In genomic region chr4:127698789-127699200, GRCh38 we compare ENCODE assay signal across 9 cellular contexts. TPM values are rescaled to one million over a fixed set of nuclear protein-coding genes. Genes with fewer than 3 reads are reported as not detected.
DNase-seq lines count a peak whose midpoint lies in the region; ATAC-seq and TF ChIP-seq lines count a peak whose summit lies in the region.
"Had no signal": no experiment of that assay in that cellular context is flagged by ENCODE, and none has a peak within 500 bp of the region (broad histone marks: within the 10 kb centered on the region; RNA-seq: fewer than 3 reads in every experiment).

No MANE protein-coding gene starts in this region.

- ATAC-seq in GM21576 (IDR thresholded peaks at IDR 0.05; ENCODE audit: unreplicated experiment): peak; percentile 100

- no peak for TF ChIP-seq EP300 in esophagus muscularis mucosa (IDR thresholded peaks at IDR 0.05)

- TF ChIP-seq CTCF in epithelial cell of esophagus (IDR thresholded peaks at IDR 0.05; ENCODE audit: insufficient read depth, low read depth, low read length, missing control alignments): no peak
- no peak for TF ChIP-seq CTCF in esophagus muscularis mucosa (IDR thresholded peaks at IDR 0.05)

- TF ChIP-seq POLR2A in esophagus muscularis mucosa (IDR thresholded peaks at IDR 0.05; ENCODE audit: low read depth): no peak

- no peaks in the 10 kb centered on the region for H3K4me1 ChIP-seq in esophagus muscularis mucosa

- DNase-seq in GM03348 (ENCODE audit: low spot score) (peak; percentile 36), HT1080 (ENCODE audit: low read depth) (peak; percentile 93), epithelial cell of esophagus (ENCODE audit: low read depth) (peak; percentile 91), NCI-H2196 treated with DMSO at 0.1 percent for 48 hours (lab: John Stamatoyannopoulos, UW; ENCODE audit: unreplicated experiment) (no peak), SK-N-DZ (ENCODE audit: low spot score) (no peak), NCI-H526 treated with DMSO at 0.1 percent for 48 hours (lab: John Stamatoyannopoulos, UW) (no peak), esophagus muscularis mucosa (ENCODE audit: extremely low spot score) (no peak)

- H3K4me3 ChIP-seq in epithelial cell of esophagus (ENCODE audit: low read length) (no peak overlapping the region), esophagus muscularis mucosa (no peak overlapping the region)

- 81% methylated on average over 4 of the region's 4 CpGs for WGBS in esophagus muscularis mucosa

- H3K27ac ChIP-seq in esophagus muscularis mucosa (replicated peaks in 1 of 4): no peak overlapping the region

- peaks cover 0 to 12% (median 4%) of the 10 kb centered on the region in 4 donors for H3K9me3 ChIP-seq in esophagus muscularis mucosa

- no peaks in the 10 kb centered on the region for H3K27me3 ChIP-seq in esophagus muscularis mucosa

- intact Hi-C loops in esophagus muscularis mucosa (cut with DNase I): no loop called here

- peaks cover 0 to 17% (median 2%) of the 10 kb centered on the region in 4 donors for H3K36me3 ChIP-seq in esophagus muscularis mucosa

RNA-seq across cellular contexts. Expression of gene SLC25A31, which starts 31.4 kb away (rescaled TPM):
- not detected in 2 replicates for total RNA-seq in HT1080 (2014; rRNA removed; shearing (Covaris generic))
- polyA plus RNA-seq in HT1080 (2015; cell fraction: cytosol; rRNA removed): not detected in 2 replicates
- not detected in 2 replicates for polyA plus RNA-seq in HT1080 (2015; cell fraction: nucleus; rRNA removed)
- not detected in 2 replicates for polyA plus RNA-seq in SK-N-DZ (2014; cell fraction: cytosol; rRNA removed)
- polyA plus RNA-seq in SK-N-DZ (2014; cell fraction: nucleus; rRNA removed): not detected in 2 replicates
- total RNA-seq in esophagus muscularis mucosa: not detected
- total RNA-seq: activated naive CD4-positive, alpha-beta T cell treated with anti-CD3 and anti-CD28 coated beads, Interleukin-2, amount 50 U/mL, for 72 hours had no signal

Comparison
In these comparisons a context has a peak if more than half of its experiments do, and no peak if none do; other contexts are left out.
1. DNase-seq: peak in GM03348 (single experiment), HT1080 (single experiment) and epithelial cell of esophagus (single experiment); none in NCI-H2196 treated with DMSO at 0.1 percent for 48 hours (single experiment), SK-N-DZ (single experiment), NCI-H526 treated with DMSO at 0.1 percent for 48 hours (single experiment) and esophagus muscularis mucosa (single experiment).